ENCODE assay signal across 8 cellular contexts in the genomic region with DNA sequence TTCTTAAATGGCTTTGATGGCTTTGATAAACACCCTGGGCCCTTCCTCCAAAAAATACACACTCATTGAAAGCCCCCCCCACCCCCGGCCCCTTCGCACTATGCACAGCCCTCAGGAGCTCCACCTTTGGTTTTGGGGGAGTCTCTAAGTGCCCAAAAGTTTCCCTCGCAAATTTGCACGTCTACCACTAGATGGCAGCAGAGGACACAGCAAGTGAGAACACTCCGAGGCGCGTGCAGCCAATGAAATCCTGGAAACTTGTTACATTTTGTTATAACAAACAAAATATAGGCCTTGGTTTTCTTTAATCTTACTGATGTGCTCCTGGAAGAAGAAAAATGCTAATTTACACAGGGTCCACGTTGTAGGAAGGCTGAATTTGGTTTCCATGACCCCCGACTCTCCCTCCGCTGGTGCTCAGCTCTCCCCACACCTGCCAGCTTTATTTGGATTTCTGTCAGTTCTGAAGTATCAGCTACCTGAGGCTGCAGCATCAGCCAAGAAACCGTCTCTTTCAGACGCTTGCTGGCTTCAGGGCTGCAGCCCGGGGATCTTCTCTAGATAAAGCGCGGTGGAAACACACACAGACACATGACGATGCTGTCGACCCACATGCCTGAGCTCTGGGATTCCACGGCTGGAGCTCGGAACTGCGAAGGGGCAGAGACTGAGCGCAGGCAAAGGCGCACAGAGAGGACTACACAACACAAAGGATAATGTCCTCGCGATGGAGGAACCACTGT.
DNase-seq lines count a peak whose midpoint lies in the region; ATAC-seq, FAIRE-seq and TF ChIP-seq lines count a peak whose summit lies in the region.

No MANE protein-coding gene starts in this region.

- H3K4me3 Mint-ChIP-seq in activated CD4-positive, alpha-beta T cell treated with anti-CD3 and anti-CD28 coated beads, Interleukin-2, amount 10 ng/mL, durations not matched to agents 24 days and 14 days: no peak overlapping the region

- no peak overlapping the region for H3K27ac Mint-ChIP-seq in activated CD4-positive, alpha-beta T cell treated with anti-CD3 and anti-CD28 coated beads, Interleukin-2, amount 10 ng/mL, durations not matched to agents 24 days and 14 days

- no peak for FAIRE-seq in D721Med (lab: Jason Lieb, UNC)

- no peaks in the 10 kb centered on the region for H3K9me3 ChIP-seq in lung (ENCODE audit: control insufficient read depth in 2 of 2, insufficient read depth in 1 of 2, low read length in 1 of 2)

- peak; percentile 82 for TF ChIP-seq CTCF in D721Med (IDR thresholded peaks at IDR 0.05; ENCODE audit: insufficient read depth, missing control alignments)
- peak; percentile 70 for TF ChIP-seq CTCF in lung (IDR thresholded peaks at IDR 0.05; ENCODE audit: control extremely low read depth, extremely low read depth)

- no peaks in the 10 kb centered on the region for H3K36me3 Mint-ChIP-seq in activated CD4-positive, alpha-beta T cell treated with anti-CD3 and anti-CD28 coated beads, Interleukin-2, amount 10 ng/mL, durations not matched to agents 24 days and 14 days (ENCODE audit: low read depth)

- H3K36me3 ChIP-seq in lung (ENCODE audit: control insufficient read depth in 2 of 2, insufficient read depth in 2 of 2, low read length in 2 of 2): no peaks in the 10 kb centered on the region

- H3K4me3 ChIP-seq in lung: no peak overlapping the region

- peaks cover 3% of the 10 kb centered on the region for H3K4me1 Mint-ChIP-seq in activated CD4-positive, alpha-beta T cell treated with anti-CD3 and anti-CD28 coated beads, Interleukin-2, amount 10 ng/mL, durations not matched to agents 24 days and 14 days

- H3K27ac ChIP-seq in lung (ENCODE audit: low read depth in 1 of 2, low read length in 1 of 2): no peak overlapping the region

- no peaks in the 10 kb centered on the region for H3K4me1 ChIP-seq in lung (ENCODE audit: control insufficient read depth in 2 of 2, insufficient read depth in 2 of 2, low read length in 2 of 2)

- H3K9me3 Mint-ChIP-seq in activated CD4-positive, alpha-beta T cell treated with anti-CD3 and anti-CD28 coated beads, Interleukin-2, amount 10 ng/mL, durations not matched to agents 24 days and 14 days: no peaks in the 10 kb centered on the region

- intact Hi-C loops in activated CD4-positive, alpha-beta T cell treated with anti-CD3 and anti-CD28 coated beads, Interleukin-2, amount 10 ng/mL, durations not matched to agents 24 days and 14 days (cut with micrococcal nuclease): loop anchor here (1.0 to 10.0 kb wide), 3 partner anchors 214 to 519 kb away; partner anchors contain the start of gene UNC93A

- DNase-seq in D721Med (ENCODE audit: insufficient read length, low spot score) (peak; percentile 58), HCEC 1CT (peak; percentile 58), NCI-H345 (lab: John Stamatoyannopoulos, UW) (peak; percentile 76), dermis microvascular lymphatic vessel endothelial cell (ENCODE audit: low read depth in 2 of 2) (peak; percentile 54 to 72), lung (ENCODE audit: low spot score) (peak; percentile 57)
- DNase-seq in activated CD4-positive, alpha-beta T cell treated with anti-CD3 and anti-CD28 coated beads, Interleukin-2, amount 10 ng/mL, durations not matched to agents 24 days and 14 days: peak; percentile 88
- peak; percentile 21 to 34 for DNase-seq in stimulated activated CD8-positive, alpha-beta memory T cell treated with anti-CD3 and anti-CD28 coated beads, Interleukin-15, amount 100 ng/mL, for 48 hours (ENCODE audit: low read depth in 2 of 2)

- 47 to 50% methylated on average over 24 of the region's 24 CpGs for WGBS in lung, 2 donors

- H3K27me3 ChIP-seq in lung (ENCODE audit: control insufficient read depth, insufficient read depth): no peaks in the 10 kb centered on the region

- ATAC-seq in lung (ENCODE audit: insufficient read depth, low FRiP score) (peak; percentile 78), GM19023 (IDR thresholded peaks at IDR 0.05; ENCODE audit: unreplicated experiment) (no peak)

- H3K27me3 Mint-ChIP-seq in activated CD4-positive, alpha-beta T cell treated with anti-CD3 and anti-CD28 coated beads, Interleukin-2, amount 10 ng/mL, durations not matched to agents 24 days and 14 days: peaks cover 4% of the 10 kb centered on the region

Comparison
In these comparisons a context has a peak if more than half of its experiments do, and no peak if none do; other contexts are left out.
1. DNase-seq: peak in every context shown above with its lines; median percentile 88 in activated CD4-positive, alpha-beta T cell treated with anti-CD3 and anti-CD28 coated beads, Interleukin-2, amount 10 ng/mL, durations not matched to agents 24 days and 14 days; 76 in NCI-H345; 63 in dermis microvascular lymphatic vessel endothelial cell; 58 in D721Med; 58 in HCEC 1CT; 57 in lung; 28 in stimulated activated CD8-positive, alpha-beta memory T cell treated with anti-CD3 and anti-CD28 coated beads, Interleukin-15, amount 100 ng/mL, for 48 hours.